In genomic region chr15:73936588-73937312, GRCh38 we compare ENCODE assay signal across 21 cellular contexts. TPM values are rescaled to one million over a fixed set of nuclear protein-coding genes. Genes with fewer than 3 reads are reported as not detected.
DNase-seq lines count a peak whose midpoint lies in the region; ATAC-seq and TF ChIP-seq lines count a peak whose summit lies in the region.
"Had no signal": no experiment of that assay in that cellular context is flagged by ENCODE, and none has a peak within 500 bp of the region (broad histone marks: within the 10 kb centered on the region; RNA-seq: fewer than 3 reads in every experiment).

No MANE protein-coding gene starts in this region.

- 79 to 92% methylated on average over 6 to 12 of the region's 12 CpGs for WGBS in endodermal cell (ENCODE audit: insufficient coverage in 1 of 2, insufficient read length in 1 of 2), 2 experiments

- intact Hi-C loops in A673 (cut with micrococcal nuclease; ENCODE audit: unreplicated experiment): no loop called here
- intact Hi-C loops in activated CD8-positive, alpha-beta T cell treated with anti-CD3 and anti-CD28 coated beads for 36 hours (cut with micrococcal nuclease): no loop called here

- no peak for DNase-seq in A673 (ENCODE audit: low spot score)
- peak; percentile 37 for DNase-seq in HT-29 (ENCODE audit: low spot score)
- DNase-seq in endodermal cell: no peak
- no peak for DNase-seq in nephron progenitor cell
- DNase-seq in activated CD8-positive, alpha-beta T cell treated with anti-CD3 and anti-CD28 coated beads for 36 hours: no peak
- DNase-seq in HUDEP-2 (lab: John Stamatoyannopoulos, UW; ENCODE audit: unreplicated experiment in 76 of 76): no peak
- DNase-seq in NCI-H1436 treated with DMSO at 0.1 percent for 48 hours (lab: John Stamatoyannopoulos, UW): no peak
- DNase-seq in putamen (ENCODE audit: low spot score): no peak
- DNase-seq: activated CD4-positive, alpha-beta memory T cell treated with anti-CD3 and anti-CD28 coated beads, Interleukin-2, amount 10 ng/mL, durations not matched to agents 7 days and 5 days; activated T-cell treated with anti-CD3 and anti-CD28 coated beads, Interleukin-2, amount 50 U/mL, for 4 hours; CD8-positive, alpha-beta T cell; mesendoderm; NCI-H187; SHP77 treated with DMSO at 0.1 percent for 48 hours; stimulated activated CD4-positive, alpha-beta T cell treated with anti-CD3 and anti-CD28 coated beads, Interleukin-1b, Interleukin-23, amount 100 ng/mL, for 48 hours; upper lobe of left lung had no signal

- H3K4me1 ChIP-seq in A673 (ENCODE audit: insufficient read depth, low read length, poor library complexity, severe bottlenecking): peaks cover 40% of the 10 kb centered on the region
- H3K4me1 ChIP-seq in endodermal cell (ENCODE audit: control insufficient read depth, insufficient read depth, low read length): peaks cover 8% of the 10 kb centered on the region

- POLR2A ChIA-PET in A673 (lab: Charles Lee; ENCODE audit: low non-redundant PET): interaction anchor here (0.8 kb wide), 1 partner anchor 1685 kb away, joined by 8 read pairs; no protein-coding TSS in a partner anchor
- POLR2A ChIA-PET in activated CD8-positive, alpha-beta T cell treated with anti-CD3 and anti-CD28 coated beads for 36 hours (lab: Charles Lee): no interaction called here

- H3K4me1 Mint-ChIP-seq in endodermal cell: peaks cover 34% of the 10 kb centered on the region
- H3K4me1 Mint-ChIP-seq in nephron progenitor cell: peaks cover 59% of the 10 kb centered on the region
- H3K4me1 Mint-ChIP-seq in activated CD8-positive, alpha-beta T cell treated with anti-CD3 and anti-CD28 coated beads for 36 hours (ENCODE audit: low read depth): peaks cover 4% of the 10 kb centered on the region

- H3K27me3 ChIP-seq in A673 (replicated peaks; ENCODE audit: insufficient read depth, low read depth, low read length, poor library complexity) (no peaks in the 10 kb centered on the region), endodermal cell (ENCODE audit: control insufficient read depth, insufficient read depth, low read length, poor library complexity, severe bottlenecking) (no peaks in the 10 kb centered on the region)
- H3K27me3 ChIP-seq: right lobe of liver, upper lobe of left lung had no signal

- H3K4me3 ChIP-seq in A673 (ENCODE audit: low read depth, low read length, poor library complexity, severe bottlenecking): no peak overlapping the region
- no peak overlapping the region for H3K4me3 ChIP-seq in endodermal cell (ENCODE audit: low read length)
- H3K4me3 ChIP-seq: right lobe of liver, upper lobe of left lung had no signal

- peak; percentile 1; the same call in 1 of the 2 replicates for TF ChIP-seq CTCF in A673 (conservative IDR thresholded peaks at IDR 0.05; ENCODE audit: low read depth, low read length)
- TF ChIP-seq CTCF in endodermal cell (conservative IDR thresholded peaks at IDR 0.05): no peak
- no peak for TF ChIP-seq CTCF in nephron progenitor cell (IDR thresholded peaks at IDR 0.05)
- no peak for TF ChIP-seq CTCF in activated CD8-positive, alpha-beta T cell treated with anti-CD3 and anti-CD28 coated beads for 36 hours (IDR thresholded peaks at IDR 0.05)

- CTCF ChIA-PET in A673 (lab: Charles Lee): no interaction called here
- CTCF ChIA-PET in activated CD8-positive, alpha-beta T cell treated with anti-CD3 and anti-CD28 coated beads for 36 hours (lab: Charles Lee): interaction anchor here (1.2 to 3.6 kb wide), 4 partner anchors 9 to 36 kb away, joined by 3 to 22 read pairs (median 8); no protein-coding TSS in a partner anchor

- H3K27me3 Mint-ChIP-seq in endodermal cell (ENCODE audit: insufficient read depth) (no peaks in the 10 kb centered on the region), nephron progenitor cell (ENCODE audit: low read depth, poor library complexity) (peaks cover 3% of the 10 kb centered on the region)
- H3K27me3 Mint-ChIP-seq in activated CD8-positive, alpha-beta T cell treated with anti-CD3 and anti-CD28 coated beads for 36 hours: peaks cover 2% of the 10 kb centered on the region
- H3K27me3 Mint-ChIP-seq: activated CD4-positive, alpha-beta memory T cell treated with anti-CD3 and anti-CD28 coated beads, Interleukin-2, amount 10 ng/mL, durations not matched to agents 7 days and 5 days; activated naive CD4-positive, alpha-beta T cell treated with anti-CD3 and anti-CD28 coated beads, Interleukin-2, amount 50 U/mL, for 24 hours; stimulated activated naive CD8-positive, alpha-beta T cell treated with anti-CD3 and anti-CD28 coated beads, Interleukin-15, Interleukin-2, amounts not matched to agents 100 ng/mL and 50 ng/mL, for 24 hours had no signal

- peaks cover 8% of the 10 kb centered on the region for H3K36me3 ChIP-seq in A673 (ENCODE audit: insufficient read depth, low read length, poor library complexity, severe bottlenecking)
- no peaks in the 10 kb centered on the region for H3K36me3 ChIP-seq in endodermal cell (ENCODE audit: control insufficient read depth, insufficient read depth, low read length)
- H3K36me3 ChIP-seq: right lobe of liver, upper lobe of left lung had no signal

- no TSS peak for BruUV-seq in A673 (replicated peaks; lab: Mats Ljungman, UMichigan)

- H3K36me3 Mint-ChIP-seq in endodermal cell (ENCODE audit: low read depth) (no peaks in the 10 kb centered on the region), nephron progenitor cell (ENCODE audit: low read depth) (no peaks in the 10 kb centered on the region)
- no peaks in the 10 kb centered on the region for H3K36me3 Mint-ChIP-seq in activated CD8-positive, alpha-beta T cell treated with anti-CD3 and anti-CD28 coated beads for 36 hours (ENCODE audit: low read depth)
- H3K36me3 Mint-ChIP-seq: activated naive CD4-positive, alpha-beta T cell treated with anti-CD3 and anti-CD28 coated beads, Interleukin-2, amount 50 U/mL, for 24 hours; CD8-positive, alpha-beta T cell; WTC11 had no signal

- H3K9me3 Mint-ChIP-seq in endodermal cell (no peaks in the 10 kb centered on the region), nephron progenitor cell (no peaks in the 10 kb centered on the region)
- H3K9me3 Mint-ChIP-seq in activated CD8-positive, alpha-beta T cell treated with anti-CD3 and anti-CD28 coated beads for 36 hours: no peaks in the 10 kb centered on the region
- H3K9me3 Mint-ChIP-seq: activated CD4-positive, alpha-beta memory T cell treated with anti-CD3 and anti-CD28 coated beads, Interleukin-2, amount 10 ng/mL, durations not matched to agents 7 days and 5 days; activated naive CD4-positive, alpha-beta T cell treated with anti-CD3 and anti-CD28 coated beads, Interleukin-2, amount 50 U/mL, for 24 hours; activated T-cell treated with anti-CD3 and anti-CD28 coated beads, Interleukin-2, amount 50 U/mL, for 4 hours; CD8-positive, alpha-beta T cell; neural crest cell; stimulated activated naive CD8-positive, alpha-beta T cell treated with anti-CD3 and anti-CD28 coated beads, Interleukin-15, Interleukin-2, amounts not matched to agents 100 ng/mL and 50 ng/mL, for 24 hours; WTC11 had no signal

- H3K4me3 Mint-ChIP-seq in endodermal cell (no peak overlapping the region), nephron progenitor cell (peak overlapping the region; percentile 15)
- H3K4me3 Mint-ChIP-seq in activated CD8-positive, alpha-beta T cell treated with anti-CD3 and anti-CD28 coated beads for 36 hours: no peak overlapping the region
- H3K4me3 Mint-ChIP-seq: activated CD4-positive, alpha-beta memory T cell treated with anti-CD3 and anti-CD28 coated beads, Interleukin-2, amount 10 ng/mL, durations not matched to agents 7 days and 5 days; activated naive CD4-positive, alpha-beta T cell treated with anti-CD3 and anti-CD28 coated beads, Interleukin-2, amount 50 U/mL, for 24 hours; activated T-cell treated with anti-CD3 and anti-CD28 coated beads, Interleukin-2, amount 50 U/mL, for 4 hours; CD8-positive, alpha-beta T cell; neural crest cell; stimulated activated naive CD8-positive, alpha-beta T cell treated with anti-CD3 and anti-CD28 coated beads, Interleukin-15, Interleukin-2, amounts not matched to agents 100 ng/mL and 50 ng/mL, for 24 hours; WTC11 had no signal

- no peak for ATAC-seq in activated CD8-positive, alpha-beta T cell treated with anti-CD3 and anti-CD28 coated beads for 36 hours
- ATAC-seq: activated T-cell treated with anti-CD3 and anti-CD28 coated beads, Interleukin-2, amount 50 U/mL, for 4 hours; CD8-positive, alpha-beta T cell had no signal

- H3K27ac ChIP-seq in A673 (ENCODE audit: low read depth, low read length, poor library complexity, severe bottlenecking) (peak overlapping the region; percentile 51), endodermal cell (ENCODE audit: low read depth, low read length) (peak overlapping the region; percentile 67)
- H3K27ac ChIP-seq: right lobe of liver, upper lobe of left lung had no signal

- H3K9me3 ChIP-seq in A673 (ENCODE audit: low read depth, low read length, poor library complexity, severe bottlenecking) (no peaks in the 10 kb centered on the region), endodermal cell (ENCODE audit: control insufficient read depth, low read length) (no peaks in the 10 kb centered on the region)
- H3K9me3 ChIP-seq: right lobe of liver, upper lobe of left lung had no signal

- H3K27ac Mint-ChIP-seq in endodermal cell (no peak overlapping the region), nephron progenitor cell (peak overlapping the region; percentile 56)
- no peak overlapping the region for H3K27ac Mint-ChIP-seq in activated CD8-positive, alpha-beta T cell treated with anti-CD3 and anti-CD28 coated beads for 36 hours
- H3K27ac Mint-ChIP-seq: activated CD4-positive, alpha-beta memory T cell treated with anti-CD3 and anti-CD28 coated beads, Interleukin-2, amount 10 ng/mL, durations not matched to agents 7 days and 5 days; activated naive CD4-positive, alpha-beta T cell treated with anti-CD3 and anti-CD28 coated beads, Interleukin-2, amount 50 U/mL, for 24 hours; CD8-positive, alpha-beta T cell; stimulated activated naive CD8-positive, alpha-beta T cell treated with anti-CD3 and anti-CD28 coated beads, Interleukin-15, Interleukin-2, amounts not matched to agents 100 ng/mL and 50 ng/mL, for 24 hours; WTC11 had no signal

- no peak overlapping the region for H3K9ac ChIP-seq in endodermal cell (ENCODE audit: extremely low read depth, low read length, poor library complexity, severe bottlenecking)

RNA-seq across cellular contexts. Expression of gene LOXL1, which starts 10.5 kb away (rescaled TPM):
- total RNA-seq in A673 (2021): 117 and 128 TPM in 2 replicates
- 20.0 and 26.1 TPM in 2 replicates for total RNA-seq in HT-29 (2014; rRNA removed; shearing (Covaris generic))
- 10 to 100 TPM; 21.3 to 31.8 TPM for total RNA-seq in endodermal cell
- polyA plus RNA-seq in endodermal cell (2013, experiment 1 of 2): 92.7 TPM
- polyA plus RNA-seq in endodermal cell (2013, experiment 2 of 2): 93.8 TPM
- total RNA-seq in activated CD8-positive, alpha-beta T cell treated with anti-CD3 and anti-CD28 coated beads for 36 hours: 1 to 10 TPM; 1.6 to 2.8 TPM

RNA-seq across cellular contexts. Expression of gene STOML1, which starts 55.3 kb away (rescaled TPM):
- total RNA-seq in A673 (2021) (7.3 and 10.3 TPM in 2 replicates), endodermal cell (1 to 10 TPM; 4.4 to 5.5 TPM)
- 13.3 and 23.5 TPM in 2 replicates for total RNA-seq in HT-29 (2014; rRNA removed; shearing (Covaris generic))
- 7.9 TPM for polyA plus RNA-seq in endodermal cell (2013, experiment 1 of 2)
- 6.8 TPM for polyA plus RNA-seq in endodermal cell (2013, experiment 2 of 2)
- 1 to 10 TPM; 5.2 to 6.5 TPM for total RNA-seq in activated CD8-positive, alpha-beta T cell treated with anti-CD3 and anti-CD28 coated beads for 36 hours

RNA-seq across cellular contexts. Expression of gene PML, which starts 57.8 kb away (rescaled TPM):
- 39.7 and 40.0 TPM in 2 replicates for total RNA-seq in A673 (2021)
- 36.9 and 47.2 TPM in 2 replicates for total RNA-seq in HT-29 (2014; rRNA removed; shearing (Covaris generic))
- 10 to 100 TPM; 26.5 to 28.9 TPM for total RNA-seq in endodermal cell
- 25.5 TPM for polyA plus RNA-seq in endodermal cell (2013, experiment 1 of 2)
- polyA plus RNA-seq in endodermal cell (2013, experiment 2 of 2): 23.7 TPM
- 10 to 100 TPM; 48.8 to 49.6 TPM for total RNA-seq in activated CD8-positive, alpha-beta T cell treated with anti-CD3 and anti-CD28 coated beads for 36 hours
